1 cellular context compared by ENCODE assay signal in genomic region chr18:48719988-48720654, GRCh38.
A peak's percentile ranks its signal among the peaks of the same experiment; 100 is the strongest.
TF ChIP-seq lines count a peak whose summit lies in the region.

No MANE protein-coding gene starts in this region.

TF ChIP-seq in K562, 482 proteins besides CTCF, POLR2A, EP300 and RAD21 (continued from another document and continues in another):
- TF ChIP-seq ZNF232 (CRISPR knock-in tag; IDR thresholded peaks at IDR 0.05) = no peak
- TF ChIP-seq XRCC3 (IDR thresholded peaks at IDR 0.05) = no peak
- TF ChIP-seq ELK1 (CRISPR knock-in tag; IDR thresholded peaks at IDR 0.05) = no peak
- TF ChIP-seq SAFB2 (IDR thresholded peaks at IDR 0.05; ENCODE audit: borderline replicate concordance, low read depth, low read length, severe bottlenecking) = no peak
- TF ChIP-seq ZNF551 (CRISPR knock-in tag; IDR thresholded peaks at IDR 0.05) = no peak
- peak in 1 of 2 experiments; percentile 28 for TF ChIP-seq AFF1 (IDR thresholded peaks at IDR 0.05; ENCODE audit: low read depth in 1 of 2, partially characterized antibody in 2 of 2)
- no peak for TF ChIP-seq TFAP4 (CRISPR knock-in tag; IDR thresholded peaks at IDR 0.05; ENCODE audit: borderline replicate concordance)
- TF ChIP-seq DIDO1 (tag; IDR thresholded peaks at IDR 0.05; ENCODE audit: low read depth) = no peak
- TF ChIP-seq DMBX1 (CRISPR knock-in tag; IDR thresholded peaks at IDR 0.05; ENCODE audit: borderline replicate concordance) = no peak; the same call in 1 of the 2 replicates
- TF ChIP-seq SP2 (IDR thresholded peaks at IDR 0.05; ENCODE audit: extremely low read depth, low read depth, low read length, poor library complexity, severe bottlenecking) = no peak
- TF ChIP-seq HSF4 (CRISPR knock-in tag; IDR thresholded peaks at IDR 0.05; ENCODE audit: borderline replicate concordance) = no peak
- TF ChIP-seq, protein P1, sequence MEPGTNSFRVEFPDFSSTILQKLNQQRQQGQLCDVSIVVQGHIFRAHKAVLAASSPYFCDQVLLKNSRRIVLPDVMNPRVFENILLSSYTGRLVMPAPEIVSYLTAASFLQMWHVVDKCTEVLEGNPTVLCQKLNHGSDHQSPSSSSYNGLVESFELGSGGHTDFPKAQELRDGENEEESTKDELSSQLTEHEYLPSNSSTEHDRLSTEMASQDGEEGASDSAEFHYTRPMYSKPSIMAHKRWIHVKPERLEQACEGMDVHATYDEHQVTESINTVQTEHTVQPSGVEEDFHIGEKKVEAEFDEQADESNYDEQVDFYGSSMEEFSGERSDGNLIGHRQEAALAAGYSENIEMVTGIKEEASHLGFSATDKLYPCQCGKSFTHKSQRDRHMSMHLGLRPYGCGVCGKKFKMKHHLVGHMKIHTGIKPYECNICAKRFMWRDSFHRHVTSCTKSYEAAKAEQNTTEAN (CRISPR knock-in tag; IDR thresholded peaks at IDR 0.05) = no peak
- peak; percentile 46; the same call in 1 of the 2 replicates for TF ChIP-seq TARDBP (IDR thresholded peaks at IDR 0.05)
- TF ChIP-seq CREM (IDR thresholded peaks at IDR 0.05; ENCODE audit: low read depth) = 0 out of 2 replicates have a peak, but pooled peaks have one; percentile 33
- TF ChIP-seq ASH1L (IDR thresholded peaks at IDR 0.05; ENCODE audit: borderline replicate concordance, low read depth, partially characterized antibody) = no peak
- peak; percentile 78 for TF ChIP-seq FOSL1 (tag; conservative IDR thresholded peaks at IDR 0.05)
- no peak for TF ChIP-seq SFPQ (IDR thresholded peaks at IDR 0.05; ENCODE audit: low read depth, low read length)
- no peak for TF ChIP-seq PURB (CRISPR knock-in tag; IDR thresholded peaks at IDR 0.05; ENCODE audit: low read depth)
- no peak for TF ChIP-seq RBM22 (IDR thresholded peaks at IDR 0.05; ENCODE audit: low read depth, low read length, poor library complexity, severe bottlenecking)
- no peak for TF ChIP-seq ID3 (CRISPR knock-in tag; IDR thresholded peaks at IDR 0.05)
- TF ChIP-seq ID3 (tag; IDR thresholded peaks at IDR 0.05) = no peak
- TF ChIP-seq RFX7 (CRISPR knock-in tag; IDR thresholded peaks at IDR 0.05) = no peak
- TF ChIP-seq, protein P2, sequence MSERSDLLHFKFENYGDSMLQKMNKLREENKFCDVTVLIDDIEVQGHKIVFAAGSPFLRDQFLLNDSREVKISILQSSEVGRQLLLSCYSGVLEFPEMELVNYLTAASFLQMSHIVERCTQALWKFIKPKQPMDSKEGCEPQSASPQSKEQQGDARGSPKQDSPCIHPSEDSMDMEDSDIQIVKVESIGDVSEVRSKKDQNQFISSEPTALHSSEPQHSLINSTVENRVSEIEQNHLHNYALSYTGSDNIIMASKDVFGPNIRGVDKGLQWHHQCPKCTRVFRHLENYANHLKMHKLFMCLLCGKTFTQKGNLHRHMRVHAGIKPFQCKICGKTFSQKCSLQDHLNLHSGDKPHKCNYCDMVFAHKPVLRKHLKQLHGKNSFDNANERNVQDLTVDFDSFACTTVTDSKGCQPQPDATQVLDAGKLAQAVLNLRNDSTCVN (CRISPR knock-in tag; IDR thresholded peaks at IDR 0.05) = no peak
- TF ChIP-seq KLF6 (CRISPR knock-in tag; IDR thresholded peaks at IDR 0.05; ENCODE audit: borderline replicate concordance) = no peak
- TF ChIP-seq ZNF655 (CRISPR knock-in tag; IDR thresholded peaks at IDR 0.05) = no peak
- TF ChIP-seq NUFIP1 (IDR thresholded peaks at IDR 0.05; ENCODE audit: partially characterized antibody) = no peak
- TF ChIP-seq ZNF3 (CRISPR knock-in tag; IDR thresholded peaks at IDR 0.05) = no peak
- no peak for TF ChIP-seq EHMT2 (IDR thresholded peaks at IDR 0.05)
- peak; percentile 53; the same call in 1 of the 2 replicates for TF ChIP-seq HDAC2 (IDR thresholded peaks at IDR 0.05)
- TF ChIP-seq GATA2 (CRISPR knock-in tag; IDR thresholded peaks at IDR 0.05) = peak; percentile 63; the same call in 1 of the 2 replicates
- TF ChIP-seq MYBL2 (IDR thresholded peaks at IDR 0.05; ENCODE audit: low read depth) = no peak
- no peak for TF ChIP-seq MYBL2 (CRISPR knock-in tag; IDR thresholded peaks at IDR 0.05; ENCODE audit: borderline replicate concordance)
- peak; percentile 89 for TF ChIP-seq CBFA2T2 (conservative IDR thresholded peaks at IDR 0.05)
- TF ChIP-seq ARID2 (IDR thresholded peaks at IDR 0.05) = no peak
- TF ChIP-seq ZNF77 (CRISPR knock-in tag; IDR thresholded peaks at IDR 0.05) = no peak
- no peak for TF ChIP-seq TOE1 (IDR thresholded peaks at IDR 0.05; ENCODE audit: borderline replicate concordance)
- TF ChIP-seq TOE1 (CRISPR knock-in tag; IDR thresholded peaks at IDR 0.05; ENCODE audit: borderline replicate concordance, low read depth) = no peak
- TF ChIP-seq TAF7 (tag; IDR thresholded peaks at IDR 0.05) = no peak
- TF ChIP-seq GATAD2B (IDR thresholded peaks at IDR 0.05; ENCODE audit: borderline replicate concordance) = no peak
- no peak for TF ChIP-seq FOXP4 (CRISPR knock-in tag; IDR thresholded peaks at IDR 0.05; ENCODE audit: borderline replicate concordance)
- TF ChIP-seq LARP7 (IDR thresholded peaks at IDR 0.05) = no peak
- no peak for TF ChIP-seq ZNF764 (CRISPR knock-in tag; IDR thresholded peaks at IDR 0.05; ENCODE audit: low read depth)
- no peak for TF ChIP-seq FOS (IDR thresholded peaks at IDR 0.05; ENCODE audit: extremely low read depth, insufficient read length)
- TF ChIP-seq, protein P3, sequence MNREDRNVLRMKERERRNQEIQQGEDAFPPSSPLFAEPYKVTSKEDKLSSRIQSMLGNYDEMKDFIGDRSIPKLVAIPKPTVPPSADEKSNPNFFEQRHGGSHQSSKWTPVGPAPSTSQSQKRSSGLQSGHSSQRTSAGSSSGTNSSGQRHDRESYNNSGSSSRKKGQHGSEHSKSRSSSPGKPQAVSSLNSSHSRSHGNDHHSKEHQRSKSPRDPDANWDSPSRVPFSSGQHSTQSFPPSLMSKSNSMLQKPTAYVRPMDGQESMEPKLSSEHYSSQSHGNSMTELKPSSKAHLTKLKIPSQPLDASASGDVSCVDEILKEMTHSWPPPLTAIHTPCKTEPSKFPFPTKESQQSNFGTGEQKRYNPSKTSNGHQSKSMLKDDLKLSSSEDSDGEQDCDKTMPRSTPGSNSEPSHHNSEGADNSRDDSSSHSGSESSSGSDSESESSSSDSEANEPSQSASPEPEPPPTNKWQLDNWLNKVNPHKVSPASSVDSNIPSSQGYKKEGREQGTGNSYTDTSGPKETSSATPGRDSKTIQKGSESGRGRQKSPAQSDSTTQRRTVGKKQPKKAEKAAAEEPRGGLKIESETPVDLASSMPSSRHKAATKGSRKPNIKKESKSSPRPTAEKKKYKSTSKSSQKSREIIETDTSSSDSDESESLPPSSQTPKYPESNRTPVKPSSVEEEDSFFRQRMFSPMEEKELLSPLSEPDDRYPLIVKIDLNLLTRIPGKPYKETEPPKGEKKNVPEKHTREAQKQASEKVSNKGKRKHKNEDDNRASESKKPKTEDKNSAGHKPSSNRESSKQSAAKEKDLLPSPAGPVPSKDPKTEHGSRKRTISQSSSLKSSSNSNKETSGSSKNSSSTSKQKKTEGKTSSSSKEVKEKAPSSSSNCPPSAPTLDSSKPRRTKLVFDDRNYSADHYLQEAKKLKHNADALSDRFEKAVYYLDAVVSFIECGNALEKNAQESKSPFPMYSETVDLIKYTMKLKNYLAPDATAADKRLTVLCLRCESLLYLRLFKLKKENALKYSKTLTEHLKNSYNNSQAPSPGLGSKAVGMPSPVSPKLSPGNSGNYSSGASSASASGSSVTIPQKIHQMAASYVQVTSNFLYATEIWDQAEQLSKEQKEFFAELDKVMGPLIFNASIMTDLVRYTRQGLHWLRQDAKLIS (CRISPR knock-in tag; IDR thresholded peaks at IDR 0.05) = no peak
